ENCODE assay signal across 40 cellular contexts in genomic region chr1:56589369-56589768, GRCh38. TPM values are rescaled to one million over a fixed set of nuclear protein-coding genes. Genes with fewer than 3 reads are reported as not detected.
"Had no signal": no experiment of that assay in that cellular context is flagged by ENCODE, and none has a peak within 500 bp of the region (broad histone marks: within the 10 kb centered on the region; RNA-seq: fewer than 3 reads in every experiment).

No MANE protein-coding gene starts in this region.

- FAIRE-seq: astrocyte, bronchial epithelial cell had no signal

- H3K9me3 Mint-ChIP-seq: activated naive CD8-positive, alpha-beta T cell treated with anti-CD3 and anti-CD28 coated beads, Interleukin-2, amount 10 ng/mL, durations not matched to agents 7 days and 5 days; activated naive CD8-positive, alpha-beta T cell treated with anti-CD3 and anti-CD28 coated beads, Interleukin-2, amount 50 U/mL, for 24 hours; activated T-cell treated with anti-CD3 and anti-CD28 coated beads, Interleukin-2, amount 50 U/mL, for 24 hours; activated T-helper 1 cell treated with anti-CD3 and anti-CD28 coated beads, Interleukin-12 subunit alpha, Interleukin-12 subunit beta, Interleukin-2, Interleukin-4 antibody, amounts not matched to agents 30 ng/mL and 10 ng/mL and 1 ng/mL, durations not matched to agents 14 hours and 24 hours and 36 hours; activated T-helper 17 cell treated with anti-CD3 and anti-CD28 coated beads, Interleukin-2, amount 50 U/mL, for 72 hours; activated T-helper 2 cell treated with anti-CD3 and anti-CD28 coated beads, Interferon-gamma antibody, Interleukin-2, Interleukin-4, amounts not matched to agents 10 μg/mL and 5 μg/mL and 100 μg/mL, durations not matched to agents 14 hours and 24 hours and 36 hours had no signal

- DNase-seq: activated effector memory CD4-positive, alpha-beta T cell treated with anti-CD3 and anti-CD28 coated beads, Interleukin-2, amount 50 U/mL, for 16 hours; activated effector memory CD4-positive, alpha-beta T cell treated with Interleukin-2 at 50 U/mL for 16 hours; activated gamma-delta T cell; activated gamma-delta T cell treated with Interleukin-2 at 50 U/mL for 16 hours; activated naive CD4-positive, alpha-beta T cell; activated naive CD4-positive, alpha-beta T cell treated with anti-CD3 and anti-CD28 coated beads for 36 hours; activated naive CD4-positive, alpha-beta T cell treated with anti-CD3 and anti-CD28 coated beads, Interleukin-2, amount 10 ng/mL, durations not matched to agents 7 days and 5 days; activated naive CD4-positive, alpha-beta T cell treated with anti-CD3 and anti-CD28 coated beads, Interleukin-2, amount 50 U/mL, for 16 hours; activated naive CD4-positive, alpha-beta T cell treated with Interleukin-2 at 50 U/mL for 16 hours; activated naive CD8-positive, alpha-beta T cell treated with anti-CD3 and anti-CD28 coated beads for 36 hours; activated naive CD8-positive, alpha-beta T cell treated with anti-CD3 and anti-CD28 coated beads, Interleukin-2, amount 10 ng/mL, durations not matched to agents 7 days and 5 days; activated naive CD8-positive, alpha-beta T cell treated with anti-CD3 and anti-CD28 coated beads, Interleukin-2, amount 50 U/mL, for 24 hours; activated T-cell treated with anti-CD3 and anti-CD28 coated beads, Interleukin-2, amount 50 U/mL, for 1 hour; activated T-cell treated with anti-CD3 and anti-CD28 coated beads, Interleukin-2, amount 50 U/mL, for 24 hours; activated T-cell treated with anti-CD3 and anti-CD28 coated beads, Interleukin-2, amount 50 U/mL, for 4 hours; activated T-cell treated with anti-CD3 and anti-CD28 coated beads, Interleukin-2, amount 50 U/mL, for 48 hours; activated T-cell treated with anti-CD3 and anti-CD28 coated beads, Interleukin-2, amount 50 U/mL, for 72 hours; adrenal gland; amniotic stem cell; amygdala; anterior cingulate cortex; aorta; body of pancreas; brain microvascular endothelial cell; caudate nucleus; central memory CD4-positive, alpha-beta T cell; cerebellar nuclear complex had no signal

- H3K9me3 ChIP-seq: adrenal gland, ascending aorta, body of pancreas, breast epithelium had no signal

- H3K27ac ChIP-seq: adrenal gland, ascending aorta, body of pancreas, brain microvascular endothelial cell, breast epithelium, cardiac muscle cell had no signal

- H3K27ac Mint-ChIP-seq: activated naive CD4-positive, alpha-beta T cell treated with anti-CD3 and anti-CD28 coated beads for 36 hours; activated naive CD4-positive, alpha-beta T cell treated with anti-CD3 and anti-CD28 coated beads, Interleukin-2, amount 10 ng/mL, durations not matched to agents 7 days and 5 days; activated naive CD4-positive, alpha-beta T cell treated with anti-CD3 and anti-CD28 coated beads, Interleukin-2, amount 50 U/mL, for 24 hours; activated naive CD4-positive, alpha-beta T cell treated with anti-CD3 and anti-CD28 coated beads, Interleukin-2, amount 50 U/mL, for 72 hours; activated naive CD8-positive, alpha-beta T cell; activated naive CD8-positive, alpha-beta T cell treated with anti-CD3 and anti-CD28 coated beads for 36 hours; activated naive CD8-positive, alpha-beta T cell treated with anti-CD3 and anti-CD28 coated beads, Interleukin-2, amount 10 ng/mL, durations not matched to agents 7 days and 5 days; activated naive CD8-positive, alpha-beta T cell treated with anti-CD3 and anti-CD28 coated beads, Interleukin-2, amount 50 U/mL, for 24 hours; activated T-cell treated with anti-CD3 and anti-CD28 coated beads, Interleukin-2, amount 50 U/mL, for 24 hours; activated T-cell treated with anti-CD3 and anti-CD28 coated beads, Interleukin-2, amount 50 U/mL, for 72 hours; activated T-helper 1 cell treated with anti-CD3 and anti-CD28 coated beads, Interleukin-12 subunit alpha, Interleukin-12 subunit beta, Interleukin-2, Interleukin-4 antibody, amounts not matched to agents 30 ng/mL and 10 ng/mL and 1 ng/mL, durations not matched to agents 14 hours and 24 hours and 36 hours; activated T-helper 17 cell treated with anti-CD3 and anti-CD28 coated beads, Interleukin-2, amount 50 U/mL, for 72 hours; activated T-helper 2 cell treated with anti-CD3 and anti-CD28 coated beads, Interferon-gamma antibody, Interleukin-2, Interleukin-4, amounts not matched to agents 10 μg/mL and 5 μg/mL and 100 μg/mL, durations not matched to agents 14 hours and 24 hours and 36 hours; brain had no signal

- H3K36me3 Mint-ChIP-seq: activated naive CD4-positive, alpha-beta T cell treated with anti-CD3 and anti-CD28 coated beads, Interleukin-2, amount 10 ng/mL, durations not matched to agents 7 days and 5 days; activated naive CD4-positive, alpha-beta T cell treated with anti-CD3 and anti-CD28 coated beads, Interleukin-2, amount 50 U/mL, for 24 hours; activated naive CD4-positive, alpha-beta T cell treated with anti-CD3 and anti-CD28 coated beads, Interleukin-2, amount 50 U/mL, for 72 hours; activated naive CD8-positive, alpha-beta T cell; activated naive CD8-positive, alpha-beta T cell treated with anti-CD3 and anti-CD28 coated beads for 36 hours; activated naive CD8-positive, alpha-beta T cell treated with anti-CD3 and anti-CD28 coated beads, Interleukin-2, amount 10 ng/mL, durations not matched to agents 7 days and 5 days; brain had no signal

- H3K4me3 Mint-ChIP-seq: activated naive CD4-positive, alpha-beta T cell treated with anti-CD3 and anti-CD28 coated beads for 36 hours; activated naive CD4-positive, alpha-beta T cell treated with anti-CD3 and anti-CD28 coated beads, Interleukin-2, amount 10 ng/mL, durations not matched to agents 7 days and 5 days; activated naive CD4-positive, alpha-beta T cell treated with anti-CD3 and anti-CD28 coated beads, Interleukin-2, amount 50 U/mL, for 24 hours; activated naive CD8-positive, alpha-beta T cell; activated naive CD8-positive, alpha-beta T cell treated with anti-CD3 and anti-CD28 coated beads for 36 hours; activated naive CD8-positive, alpha-beta T cell treated with anti-CD3 and anti-CD28 coated beads, Interleukin-2, amount 10 ng/mL, durations not matched to agents 7 days and 5 days; activated naive CD8-positive, alpha-beta T cell treated with anti-CD3 and anti-CD28 coated beads, Interleukin-2, amount 50 U/mL, for 24 hours; activated T-cell treated with anti-CD3 and anti-CD28 coated beads, Interleukin-2, amount 50 U/mL, for 24 hours; activated T-cell treated with anti-CD3 and anti-CD28 coated beads, Interleukin-2, amount 50 U/mL, for 4 hours; activated T-cell treated with anti-CD3 and anti-CD28 coated beads, Interleukin-2, amount 50 U/mL, for 72 hours; activated T-helper 1 cell treated with anti-CD3 and anti-CD28 coated beads, Interleukin-12 subunit alpha, Interleukin-12 subunit beta, Interleukin-2, Interleukin-4 antibody, amounts not matched to agents 30 ng/mL and 10 ng/mL and 1 ng/mL, durations not matched to agents 14 hours and 24 hours and 36 hours; activated T-helper 17 cell treated with anti-CD3 and anti-CD28 coated beads, Interleukin-2, amount 50 U/mL, for 72 hours; brain; central memory CD8-positive, alpha-beta T cell had no signal

- ATAC-seq: activated naive CD4-positive, alpha-beta T cell treated with anti-CD3 and anti-CD28 coated beads, Interleukin-2, amount 50 U/mL, for 72 hours; activated naive CD8-positive, alpha-beta T cell treated with anti-CD3 and anti-CD28 coated beads, Interleukin-2, amount 50 U/mL, for 24 hours; activated T-cell treated with anti-CD3 and anti-CD28 coated beads, Interleukin-2, amount 50 U/mL, for 4 hours; activated T-cell treated with anti-CD3 and anti-CD28 coated beads, Interleukin-2, amount 50 U/mL, for 72 hours; activated T-helper 17 cell treated with anti-CD3 and anti-CD28 coated beads, Interleukin-2, amount 50 U/mL, for 72 hours; body of pancreas had no signal

- H3K27me3 Mint-ChIP-seq: activated naive CD4-positive, alpha-beta T cell treated with anti-CD3 and anti-CD28 coated beads, Interleukin-2, amount 10 ng/mL, durations not matched to agents 7 days and 5 days; activated naive CD8-positive, alpha-beta T cell; activated naive CD8-positive, alpha-beta T cell treated with anti-CD3 and anti-CD28 coated beads, Interleukin-2, amount 10 ng/mL, durations not matched to agents 7 days and 5 days; activated T-cell treated with anti-CD3 and anti-CD28 coated beads, Interleukin-2, amount 50 U/mL, for 24 hours; activated T-helper 17 cell treated with anti-CD3 and anti-CD28 coated beads, Interleukin-2, amount 50 U/mL, for 72 hours; brain; central memory CD8-positive, alpha-beta T cell had no signal

- H3K4me1 ChIP-seq: adrenal gland, ascending aorta, body of pancreas, breast epithelium had no signal

- H3K4me1 Mint-ChIP-seq: activated naive CD4-positive, alpha-beta T cell treated with anti-CD3 and anti-CD28 coated beads, Interleukin-2, amount 10 ng/mL, durations not matched to agents 7 days and 5 days; activated naive CD4-positive, alpha-beta T cell treated with anti-CD3 and anti-CD28 coated beads, Interleukin-2, amount 50 U/mL, for 24 hours; activated naive CD8-positive, alpha-beta T cell treated with anti-CD3 and anti-CD28 coated beads for 36 hours; activated naive CD8-positive, alpha-beta T cell treated with anti-CD3 and anti-CD28 coated beads, Interleukin-2, amount 10 ng/mL, durations not matched to agents 7 days and 5 days; activated naive CD8-positive, alpha-beta T cell treated with anti-CD3 and anti-CD28 coated beads, Interleukin-2, amount 50 U/mL, for 24 hours; activated T-helper 17 cell treated with anti-CD3 and anti-CD28 coated beads, Interleukin-2, amount 50 U/mL, for 72 hours; central memory CD8-positive, alpha-beta T cell had no signal

- H3K4me3 ChIP-seq: adrenal gland, ascending aorta, body of pancreas, breast epithelium, cardiac muscle cell had no signal

- H3K36me3 ChIP-seq: adrenal gland, ascending aorta, brain microvascular endothelial cell, breast epithelium, cardiac muscle cell had no signal

RNA-seq across cellular contexts. Expression of gene PLPP3, which starts 10.0 kb away (rescaled TPM):
- total RNA-seq: activated naive CD4-positive, alpha-beta T cell treated with anti-CD3 and anti-CD28 coated beads for 36 hours; activated naive CD4-positive, alpha-beta T cell treated with anti-CD3 and anti-CD28 coated beads, Interleukin-2, amount 50 U/mL, for 72 hours; activated naive CD8-positive, alpha-beta T cell treated with anti-CD3 and anti-CD28 coated beads for 36 hours; activated T-cell treated with anti-CD3 and anti-CD28 coated beads, Interleukin-2, amount 50 U/mL, for 72 hours; activated T-helper 1 cell treated with anti-CD3 and anti-CD28 coated beads, Interleukin-12 subunit alpha, Interleukin-12 subunit beta, Interleukin-2, Interleukin-4 antibody, amounts not matched to agents 30 ng/mL and 10 ng/mL and 1 ng/mL, durations not matched to agents 14 hours and 24 hours and 36 hours; activated T-helper 17 cell treated with anti-CD3 and anti-CD28 coated beads, Interleukin-2, amount 50 U/mL, for 72 hours; activated T-helper 2 cell treated with anti-CD3 and anti-CD28 coated beads, Interferon-gamma antibody, Interleukin-2, Interleukin-4, amounts not matched to agents 10 μg/mL and 5 μg/mL and 100 μg/mL, durations not matched to agents 14 hours and 24 hours and 36 hours had no signal

RNA-seq across cellular contexts. Expression of gene PRKAA2, which starts 55.7 kb away (rescaled TPM):
- total RNA-seq: activated naive CD4-positive, alpha-beta T cell treated with anti-CD3 and anti-CD28 coated beads for 36 hours; activated naive CD8-positive, alpha-beta T cell treated with anti-CD3 and anti-CD28 coated beads, Interleukin-2, amount 10 ng/mL, durations not matched to agents 7 days and 5 days; activated T-cell treated with anti-CD3 and anti-CD28 coated beads, Interleukin-2, amount 50 U/mL, for 4 hours; activated T-cell treated with anti-CD3 and anti-CD28 coated beads, Interleukin-2, amount 50 U/mL, for 72 hours; activated T-helper 1 cell treated with anti-CD3 and anti-CD28 coated beads, Interleukin-12 subunit alpha, Interleukin-12 subunit beta, Interleukin-2, Interleukin-4 antibody, amounts not matched to agents 30 ng/mL and 10 ng/mL and 1 ng/mL, durations not matched to agents 14 hours and 24 hours and 36 hours; activated T-helper 2 cell treated with anti-CD3 and anti-CD28 coated beads, Interferon-gamma antibody, Interleukin-2, Interleukin-4, amounts not matched to agents 10 μg/mL and 5 μg/mL and 100 μg/mL, durations not matched to agents 14 hours and 24 hours and 36 hours had no signal
